8 cellular contexts compared by ENCODE assay signal in the genomic region with DNA sequence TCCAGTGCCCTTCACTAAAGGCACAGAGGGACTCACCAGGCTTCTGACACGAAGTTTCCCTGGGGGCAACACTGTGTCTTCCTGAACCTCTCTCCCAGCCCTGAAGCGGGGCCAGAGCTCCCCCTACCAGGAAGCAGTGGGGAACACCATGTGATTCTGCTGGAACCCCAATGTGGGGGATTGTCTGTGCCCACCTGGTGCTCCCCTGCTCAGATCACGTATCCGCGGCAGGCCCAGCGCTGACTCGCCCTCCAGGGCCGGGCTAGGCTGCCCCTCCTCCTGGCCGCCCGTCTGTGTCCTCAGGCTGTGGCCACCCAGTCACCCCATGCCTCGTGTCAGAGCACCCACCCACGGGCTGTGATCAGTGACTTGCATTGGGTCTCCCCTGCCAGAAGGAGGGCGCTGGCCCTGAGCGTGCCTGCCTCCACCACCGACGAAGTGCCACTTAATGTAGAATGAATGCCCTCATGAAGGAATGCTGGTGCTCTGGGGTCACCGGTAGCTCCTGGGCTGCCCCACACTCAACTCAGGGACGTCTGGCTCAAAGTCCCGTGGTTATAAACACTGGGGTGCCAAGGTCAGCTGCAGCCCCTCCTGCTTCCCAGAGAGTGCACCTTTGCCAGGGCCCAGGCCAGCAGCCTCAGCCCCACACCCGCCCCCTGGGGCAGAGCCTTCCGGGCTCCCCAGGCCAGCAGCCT. TPM values are rescaled to one million over a fixed set of nuclear protein-coding genes. Genes with fewer than 3 reads are reported as not detected.
DNase-seq lines count a peak whose midpoint lies in the region; ATAC-seq and TF ChIP-seq lines count a peak whose summit lies in the region.

No MANE protein-coding gene starts in this region.

- WGBS in heart left ventricle, 4 donors: 58 to 70% (median 61%) methylated on average over 16 to 21 of the region's 21 CpGs

- no peaks in the 10 kb centered on the region for H3K9me3 ChIP-seq in heart left ventricle

- H3K27me3 ChIP-seq in heart left ventricle: peaks cover 0 to 19% (median 0%) of the 10 kb centered on the region in 9 donors

- no peaks in the 10 kb centered on the region for H3K36me3 ChIP-seq in heart left ventricle

- peak; percentile 31 for DNase-seq in activated T-cell treated with anti-CD3 and anti-CD28 coated beads for 1 hour (ENCODE audit: low read depth)
- no peak for DNase-seq in activated T-cell treated with anti-CD3 and anti-CD28 coated beads for 4 hours
- DNase-seq in SW480 (ENCODE audit: low spot score): peak; percentile 43
- DNase-seq in heart left ventricle: peak in 4 of 5 donors; percentile 29 to 61 (median 48)
- DNase-seq in stimulated activated naive CD4-positive, alpha-beta T cell (lab: John Stamatoyannopoulos, UW): peak; percentile 16 to 57 (median 27)
- DNase-seq in NCI-H2227 (lab: John Stamatoyannopoulos, UW; ENCODE audit: unreplicated experiment): no peak
- no peak for DNase-seq in NK-92 (lab: John Stamatoyannopoulos, UW; ENCODE audit: unreplicated experiment)

- H3K27ac ChIP-seq in heart left ventricle: peak overlapping the region in 8 of 12 donors; percentile 13 to 76 (median 54)

- TF ChIP-seq POLR2A in heart left ventricle (IDR thresholded peaks at IDR 0.05): no peak

- no peak overlapping the region for H3K4me3 ChIP-seq in heart left ventricle

- ATAC-seq in heart left ventricle (peak in 3 of 4 donors; percentile 2 to 44 (median 7)), HG02588 (IDR thresholded peaks at IDR 0.05; ENCODE audit: unreplicated experiment) (no peak)

- intact Hi-C loops in heart left ventricle (cut with DNase I): loop anchor here in 2 of 10 donors (1.0 to 10.0 kb wide), 3 partner anchors 33 to 111 kb away; a partner anchor contains a TSS

- peak; percentile 22 to 59 (median 46) for TF ChIP-seq CTCF in heart left ventricle (IDR thresholded peaks at IDR 0.05)

- peaks cover 0 to 31% (median 10%) of the 10 kb centered on the region in 12 donors for H3K4me1 ChIP-seq in heart left ventricle

RNA-seq across cellular contexts. Expression of a gene that starts 22.1 kb away (rescaled TPM):
- 1 to 10 TPM in 2 of 9 donors, under 1 TPM in 7; 0.23 to 1.7 (median 0.70) TPM for total RNA-seq in heart left ventricle
- under 1 TPM; 0.19 to 0.29 TPM for polyA plus RNA-seq in heart left ventricle

Comparison
In these comparisons a context has a peak if more than half of its experiments do, and no peak if none do; other contexts are left out.
1. DNase-seq: peak in activated T-cell treated with anti-CD3 and anti-CD28 coated beads for 1 hour (single experiment), SW480 (single experiment), heart left ventricle (4 of 5) and stimulated activated naive CD4-positive, alpha-beta T cell (6 of 6); none in activated T-cell treated with anti-CD3 and anti-CD28 coated beads for 4 hours (single experiment), NCI-H2227 (single experiment) and NK-92 (single experiment).